Comparison of ENCODE assay signal across 1 cellular context in genomic region chr17:59154721-59155438, GRCh38.
TF ChIP-seq lines count a peak whose summit lies in the region.

Gene SKA2, minus strand, starts transcription at chr17:59155186. Its CDS starts 23 bp downstream, at chr17:59155163.

TF ChIP-seq in HepG2, 621 proteins besides CTCF, POLR2A, EP300 and RAD21 (continued from another document):
- TF ChIP-seq, protein P1, sequence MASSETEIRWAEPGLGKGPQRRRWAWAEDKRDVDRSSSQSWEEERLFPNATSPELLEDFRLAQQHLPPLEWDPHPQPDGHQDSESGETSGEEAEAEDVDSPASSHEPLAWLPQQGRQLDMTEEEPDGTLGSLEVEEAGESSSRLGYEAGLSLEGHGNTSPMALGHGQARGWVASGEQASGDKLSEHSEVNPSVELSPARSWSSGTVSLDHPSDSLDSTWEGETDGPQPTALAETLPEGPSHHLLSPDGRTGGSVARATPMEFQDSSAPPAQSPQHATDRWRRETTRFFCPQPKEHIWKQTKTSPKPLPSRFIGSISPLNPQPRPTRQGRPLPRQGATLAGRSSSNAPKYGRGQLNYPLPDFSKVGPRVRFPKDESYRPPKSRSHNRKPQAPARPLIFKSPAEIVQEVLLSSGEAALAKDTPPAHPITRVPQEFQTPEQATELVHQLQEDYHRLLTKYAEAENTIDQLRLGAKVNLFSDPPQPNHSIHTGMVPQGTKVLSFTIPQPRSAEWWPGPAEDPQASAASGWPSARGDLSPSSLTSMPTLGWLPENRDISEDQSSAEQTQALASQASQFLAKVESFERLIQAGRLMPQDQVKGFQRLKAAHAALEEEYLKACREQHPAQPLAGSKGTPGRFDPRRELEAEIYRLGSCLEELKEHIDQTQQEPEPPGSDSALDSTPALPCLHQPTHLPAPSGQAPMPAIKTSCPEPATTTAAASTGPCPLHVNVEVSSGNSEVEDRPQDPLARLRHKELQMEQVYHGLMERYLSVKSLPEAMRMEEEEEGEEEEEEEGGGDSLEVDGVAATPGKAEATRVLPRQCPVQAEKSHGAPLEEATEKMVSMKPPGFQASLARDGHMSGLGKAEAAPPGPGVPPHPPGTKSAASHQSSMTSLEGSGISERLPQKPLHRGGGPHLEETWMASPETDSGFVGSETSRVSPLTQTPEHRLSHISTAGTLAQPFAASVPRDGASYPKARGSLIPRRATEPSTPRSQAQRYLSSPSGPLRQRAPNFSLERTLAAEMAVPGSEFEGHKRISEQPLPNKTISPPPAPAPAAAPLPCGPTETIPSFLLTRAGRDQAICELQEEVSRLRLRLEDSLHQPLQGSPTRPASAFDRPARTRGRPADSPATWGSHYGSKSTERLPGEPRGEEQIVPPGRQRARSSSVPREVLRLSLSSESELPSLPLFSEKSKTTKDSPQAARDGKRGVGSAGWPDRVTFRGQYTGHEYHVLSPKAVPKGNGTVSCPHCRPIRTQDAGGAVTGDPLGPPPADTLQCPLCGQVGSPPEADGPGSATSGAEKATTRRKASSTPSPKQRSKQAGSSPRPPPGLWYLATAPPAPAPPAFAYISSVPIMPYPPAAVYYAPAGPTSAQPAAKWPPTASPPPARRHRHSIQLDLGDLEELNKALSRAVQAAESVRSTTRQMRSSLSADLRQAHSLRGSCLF (CRISPR knock-in tag; IDR thresholded peaks at IDR 0.05; ENCODE audit: borderline replicate concordance) = no peak
- TF ChIP-seq YY1 (IDR thresholded peaks at IDR 0.05; ENCODE audit: insufficient read depth, insufficient replicate concordance, low read depth, low read length) (peak; percentile 96), BRCA1 (CRISPR knock-in tag; IDR thresholded peaks at IDR 0.05) (no peak), ZNF484 (CRISPR knock-in tag; IDR thresholded peaks at IDR 0.05; ENCODE audit: borderline replicate concordance, low read depth) (no peak), ZNF274 (CRISPR knock-in tag; IDR thresholded peaks at IDR 0.05) (no peak; the same call in none of the 2 replicates), TBP (CRISPR knock-in tag; IDR thresholded peaks at IDR 0.05) (no peak), ZNF678 (CRISPR knock-in tag; IDR thresholded peaks at IDR 0.05) (peak; percentile 80; the same call in 1 of the 2 replicates), KDM2A (CRISPR knock-in tag; IDR thresholded peaks at IDR 0.05; ENCODE audit: borderline replicate concordance, low read depth) (peak; percentile 65; the same call in 1 of the 2 replicates), ZNF264 (CRISPR knock-in tag; IDR thresholded peaks at IDR 0.05) (0 out of 2 replicates have a peak, but pooled peaks have one; percentile 14), MTF2 (CRISPR knock-in tag; IDR thresholded peaks at IDR 0.05; ENCODE audit: borderline replicate concordance) (no peak), ZFP90 (CRISPR knock-in tag; IDR thresholded peaks at IDR 0.05; ENCODE audit: borderline replicate concordance) (no peak), PHB2 (IDR thresholded peaks at IDR 0.05; ENCODE audit: partially characterized antibody) (no peak)
- TF ChIP-seq, protein P2, sequence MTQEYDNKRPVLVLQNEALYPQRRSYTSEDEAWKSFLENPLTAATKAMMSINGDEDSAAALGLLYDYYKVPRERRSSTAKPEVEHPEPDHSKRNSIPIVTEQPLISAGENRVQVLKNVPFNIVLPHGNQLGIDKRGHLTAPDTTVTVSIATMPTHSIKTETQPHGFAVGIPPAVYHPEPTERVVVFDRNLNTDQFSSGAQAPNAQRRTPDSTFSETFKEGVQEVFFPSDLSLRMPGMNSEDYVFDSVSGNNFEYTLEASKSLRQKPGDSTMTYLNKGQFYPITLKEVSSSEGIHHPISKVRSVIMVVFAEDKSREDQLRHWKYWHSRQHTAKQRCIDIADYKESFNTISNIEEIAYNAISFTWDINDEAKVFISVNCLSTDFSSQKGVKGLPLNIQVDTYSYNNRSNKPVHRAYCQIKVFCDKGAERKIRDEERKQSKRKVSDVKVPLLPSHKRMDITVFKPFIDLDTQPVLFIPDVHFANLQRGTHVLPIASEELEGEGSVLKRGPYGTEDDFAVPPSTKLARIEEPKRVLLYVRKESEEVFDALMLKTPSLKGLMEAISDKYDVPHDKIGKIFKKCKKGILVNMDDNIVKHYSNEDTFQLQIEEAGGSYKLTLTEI (CRISPR knock-in tag; conservative IDR thresholded peaks at IDR 0.05) = no peak
TF ChIP-seq in HepG2: peak in this region for 273.
